In the genomic region with DNA sequence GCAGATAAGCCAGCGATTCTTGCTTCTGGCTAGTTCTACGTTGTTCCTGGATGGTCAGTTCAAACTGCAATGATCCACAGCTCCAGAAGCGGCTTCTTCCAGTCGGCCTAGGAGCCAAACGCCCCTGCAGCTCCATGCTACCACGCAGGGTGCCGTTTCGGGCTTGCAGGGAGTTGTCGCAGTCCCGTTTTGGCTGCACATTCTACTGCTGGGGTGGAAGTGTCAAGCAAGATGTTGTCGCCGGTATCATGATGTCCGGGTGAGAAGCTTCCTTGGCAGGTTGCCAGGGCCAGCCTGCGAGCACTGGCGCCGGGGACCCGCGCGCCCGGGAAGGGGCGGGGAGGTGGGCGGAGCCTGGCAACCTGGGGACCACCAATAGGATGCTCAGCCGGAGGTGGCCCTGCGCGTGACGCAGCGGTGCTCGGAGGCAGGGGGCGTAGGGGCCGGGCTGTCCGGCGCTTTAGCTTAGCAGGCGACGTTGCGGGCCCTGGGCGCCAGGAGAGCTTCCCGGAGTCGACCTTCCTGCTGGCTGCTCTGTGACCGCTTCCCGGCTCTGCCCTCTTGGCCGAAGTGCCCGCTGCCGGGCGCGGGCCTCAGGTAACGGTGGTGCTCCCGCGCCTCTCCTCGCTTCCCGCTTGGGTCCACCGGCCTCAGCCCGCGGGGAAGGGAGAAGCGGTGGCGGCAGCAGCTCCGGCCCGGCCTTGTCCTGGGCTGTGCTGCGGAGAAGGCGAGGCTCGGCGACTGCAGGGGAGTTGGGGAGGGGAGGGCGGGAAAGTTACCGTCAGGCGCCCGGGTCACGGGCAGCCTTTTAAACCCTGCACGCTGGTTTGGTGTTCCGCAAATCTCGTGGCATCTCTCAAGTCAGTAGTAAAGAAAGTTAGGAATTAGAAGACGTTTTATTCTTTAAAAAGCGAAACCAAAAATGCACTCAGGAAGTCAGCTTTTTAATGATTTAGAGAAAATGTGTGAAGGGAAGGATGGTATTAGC, we compare ENCODE assay signal across 1 cellular context.
TF ChIP-seq lines count a peak whose summit lies in the region.

SOAT1 (plus strand) TSS at position 458 of the 988 bp plus-strand sequence. CDS start 8,888 bp downstream, outside the sequence.

TF ChIP-seq in WTC11, 78 proteins besides CTCF, POLR2A, EP300 and RAD21 (continued from another document and continues in another):
- TF ChIP-seq FOXP4 (CRISPR knock-in tag; IDR thresholded peaks at IDR 0.05) (no peak), TP53 (CRISPR knock-in tag; IDR thresholded peaks at IDR 0.05) (no peak), SP1 (CRISPR knock-in tag; conservative IDR thresholded peaks at IDR 0.05) (peak; percentile 86), TCF7 (CRISPR knock-in tag; IDR thresholded peaks at IDR 0.05; ENCODE audit: low read depth) (no peak), NR1H2 (CRISPR knock-in tag; IDR thresholded peaks at IDR 0.05) (no peak), ZNF121 (CRISPR knock-in tag; IDR thresholded peaks at IDR 0.05) (no peak), RORB (CRISPR knock-in tag; IDR thresholded peaks at IDR 0.05) (no peak), GTF2I (CRISPR knock-in tag; conservative IDR thresholded peaks at IDR 0.05) (no peak), EMX1 (CRISPR knock-in tag; IDR thresholded peaks at IDR 0.05) (no peak), ATF1 (CRISPR knock-in tag; IDR thresholded peaks at IDR 0.05) (no peak), HMGXB4 (CRISPR knock-in tag; IDR thresholded peaks at IDR 0.05) (peak; percentile 82; the same call in 1 of the 2 replicates), SMAD3 (CRISPR knock-in tag; IDR thresholded peaks at IDR 0.05; ENCODE audit: borderline replicate concordance) (no peak), SMAD4 (CRISPR knock-in tag; IDR thresholded peaks at IDR 0.05) (no peak), CBFB (CRISPR knock-in tag; IDR thresholded peaks at IDR 0.05; ENCODE audit: low read depth) (no peak), ARID4B (CRISPR knock-in tag; IDR thresholded peaks at IDR 0.05; ENCODE audit: borderline replicate concordance) (no peak), SOX15 (CRISPR knock-in tag; IDR thresholded peaks at IDR 0.05) (no peak), ZNF423 (CRISPR knock-in tag; IDR thresholded peaks at IDR 0.05) (peak; percentile 10; the same call in 1 of the 2 replicates), ZBTB43 (CRISPR knock-in tag; IDR thresholded peaks at IDR 0.05) (no peak), ZNF232 (CRISPR knock-in tag; IDR thresholded peaks at IDR 0.05) (no peak), IRF2 (CRISPR knock-in tag; IDR thresholded peaks at IDR 0.05; ENCODE audit: borderline replicate concordance, low read depth) (no peak), PRRX2 (CRISPR knock-in tag; IDR thresholded peaks at IDR 0.05) (no peak), USF2 (CRISPR knock-in tag; IDR thresholded peaks at IDR 0.05) (0 out of 2 replicates have a peak, but pooled peaks have one; percentile 54)
- TF ChIP-seq, protein P1, sequence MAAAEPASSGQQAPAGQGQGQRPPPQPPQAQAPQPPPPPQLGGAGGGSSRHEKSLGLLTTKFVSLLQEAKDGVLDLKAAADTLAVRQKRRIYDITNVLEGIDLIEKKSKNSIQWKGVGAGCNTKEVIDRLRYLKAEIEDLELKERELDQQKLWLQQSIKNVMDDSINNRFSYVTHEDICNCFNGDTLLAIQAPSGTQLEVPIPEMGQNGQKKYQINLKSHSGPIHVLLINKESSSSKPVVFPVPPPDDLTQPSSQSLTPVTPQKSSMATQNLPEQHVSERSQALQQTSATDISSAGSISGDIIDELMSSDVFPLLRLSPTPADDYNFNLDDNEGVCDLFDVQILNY (CRISPR knock-in tag; IDR thresholded peaks at IDR 0.05) = peak; percentile 70
- TF ChIP-seq, protein P2, sequence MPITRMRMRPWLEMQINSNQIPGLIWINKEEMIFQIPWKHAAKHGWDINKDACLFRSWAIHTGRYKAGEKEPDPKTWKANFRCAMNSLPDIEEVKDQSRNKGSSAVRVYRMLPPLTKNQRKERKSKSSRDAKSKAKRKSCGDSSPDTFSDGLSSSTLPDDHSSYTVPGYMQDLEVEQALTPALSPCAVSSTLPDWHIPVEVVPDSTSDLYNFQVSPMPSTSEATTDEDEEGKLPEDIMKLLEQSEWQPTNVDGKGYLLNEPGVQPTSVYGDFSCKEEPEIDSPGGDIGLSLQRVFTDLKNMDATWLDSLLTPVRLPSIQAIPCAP (CRISPR knock-in tag; IDR thresholded peaks at IDR 0.05) = no peak
- TF ChIP-seq, protein P3, sequence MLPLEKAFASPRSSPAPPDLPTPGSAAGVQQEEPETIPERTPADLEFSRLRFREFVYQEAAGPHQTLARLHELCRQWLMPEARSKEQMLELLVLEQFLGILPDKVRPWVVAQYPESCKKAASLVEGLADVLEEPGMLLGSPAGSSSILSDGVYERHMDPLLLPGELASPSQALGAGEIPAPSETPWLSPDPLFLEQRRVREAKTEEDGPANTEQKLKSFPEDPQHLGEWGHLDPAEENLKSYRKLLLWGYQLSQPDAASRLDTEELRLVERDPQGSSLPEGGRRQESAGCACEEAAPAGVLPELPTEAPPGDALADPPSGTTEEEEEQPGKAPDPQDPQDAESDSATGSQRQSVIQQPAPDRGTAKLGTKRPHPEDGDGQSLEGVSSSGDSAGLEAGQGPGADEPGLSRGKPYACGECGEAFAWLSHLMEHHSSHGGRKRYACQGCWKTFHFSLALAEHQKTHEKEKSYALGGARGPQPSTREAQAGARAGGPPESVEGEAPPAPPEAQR (CRISPR knock-in tag; IDR thresholded peaks at IDR 0.05) = no peak
- TF ChIP-seq, protein P4, sequence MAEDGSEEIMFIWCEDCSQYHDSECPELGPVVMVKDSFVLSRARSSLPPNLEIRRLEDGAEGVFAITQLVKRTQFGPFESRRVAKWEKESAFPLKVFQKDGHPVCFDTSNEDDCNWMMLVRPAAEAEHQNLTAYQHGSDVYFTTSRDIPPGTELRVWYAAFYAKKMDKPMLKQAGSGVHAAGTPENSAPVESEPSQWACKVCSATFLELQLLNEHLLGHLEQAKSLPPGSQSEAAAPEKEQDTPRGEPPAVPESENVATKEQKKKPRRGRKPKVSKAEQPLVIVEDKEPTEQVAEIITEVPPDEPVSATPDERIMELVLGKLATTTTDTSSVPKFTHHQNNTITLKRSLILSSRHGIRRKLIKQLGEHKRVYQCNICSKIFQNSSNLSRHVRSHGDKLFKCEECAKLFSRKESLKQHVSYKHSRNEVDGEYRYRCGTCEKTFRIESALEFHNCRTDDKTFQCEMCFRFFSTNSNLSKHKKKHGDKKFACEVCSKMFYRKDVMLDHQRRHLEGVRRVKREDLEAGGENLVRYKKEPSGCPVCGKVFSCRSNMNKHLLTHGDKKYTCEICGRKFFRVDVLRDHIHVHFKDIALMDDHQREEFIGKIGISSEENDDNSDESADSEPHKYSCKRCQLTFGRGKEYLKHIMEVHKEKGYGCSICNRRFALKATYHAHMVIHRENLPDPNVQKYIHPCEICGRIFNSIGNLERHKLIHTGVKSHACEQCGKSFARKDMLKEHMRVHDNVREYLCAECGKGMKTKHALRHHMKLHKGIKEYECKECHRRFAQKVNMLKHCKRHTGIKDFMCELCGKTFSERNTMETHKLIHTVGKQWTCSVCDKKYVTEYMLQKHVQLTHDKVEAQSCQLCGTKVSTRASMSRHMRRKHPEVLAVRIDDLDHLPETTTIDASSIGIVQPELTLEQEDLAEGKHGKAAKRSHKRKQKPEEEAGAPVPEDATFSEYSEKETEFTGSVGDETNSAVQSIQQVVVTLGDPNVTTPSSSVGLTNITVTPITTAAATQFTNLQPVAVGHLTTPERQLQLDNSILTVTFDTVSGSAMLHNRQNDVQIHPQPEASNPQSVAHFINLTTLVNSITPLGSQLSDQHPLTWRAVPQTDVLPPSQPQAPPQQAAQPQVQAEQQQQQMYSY (CRISPR knock-in tag; IDR thresholded peaks at IDR 0.05) = no peak
- TF ChIP-seq, protein P5, sequence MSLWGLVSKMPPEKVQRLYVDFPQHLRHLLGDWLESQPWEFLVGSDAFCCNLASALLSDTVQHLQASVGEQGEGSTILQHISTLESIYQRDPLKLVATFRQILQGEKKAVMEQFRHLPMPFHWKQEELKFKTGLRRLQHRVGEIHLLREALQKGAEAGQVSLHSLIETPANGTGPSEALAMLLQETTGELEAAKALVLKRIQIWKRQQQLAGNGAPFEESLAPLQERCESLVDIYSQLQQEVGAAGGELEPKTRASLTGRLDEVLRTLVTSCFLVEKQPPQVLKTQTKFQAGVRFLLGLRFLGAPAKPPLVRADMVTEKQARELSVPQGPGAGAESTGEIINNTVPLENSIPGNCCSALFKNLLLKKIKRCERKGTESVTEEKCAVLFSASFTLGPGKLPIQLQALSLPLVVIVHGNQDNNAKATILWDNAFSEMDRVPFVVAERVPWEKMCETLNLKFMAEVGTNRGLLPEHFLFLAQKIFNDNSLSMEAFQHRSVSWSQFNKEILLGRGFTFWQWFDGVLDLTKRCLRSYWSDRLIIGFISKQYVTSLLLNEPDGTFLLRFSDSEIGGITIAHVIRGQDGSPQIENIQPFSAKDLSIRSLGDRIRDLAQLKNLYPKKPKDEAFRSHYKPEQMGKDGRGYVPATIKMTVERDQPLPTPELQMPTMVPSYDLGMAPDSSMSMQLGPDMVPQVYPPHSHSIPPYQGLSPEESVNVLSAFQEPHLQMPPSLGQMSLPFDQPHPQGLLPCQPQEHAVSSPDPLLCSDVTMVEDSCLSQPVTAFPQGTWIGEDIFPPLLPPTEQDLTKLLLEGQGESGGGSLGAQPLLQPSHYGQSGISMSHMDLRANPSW (CRISPR knock-in tag; conservative IDR thresholded peaks at IDR 0.05; ENCODE audit: low read depth) = no peak
